Comparison of ENCODE assay signal across 21 cellular contexts in the genomic region with DNA sequence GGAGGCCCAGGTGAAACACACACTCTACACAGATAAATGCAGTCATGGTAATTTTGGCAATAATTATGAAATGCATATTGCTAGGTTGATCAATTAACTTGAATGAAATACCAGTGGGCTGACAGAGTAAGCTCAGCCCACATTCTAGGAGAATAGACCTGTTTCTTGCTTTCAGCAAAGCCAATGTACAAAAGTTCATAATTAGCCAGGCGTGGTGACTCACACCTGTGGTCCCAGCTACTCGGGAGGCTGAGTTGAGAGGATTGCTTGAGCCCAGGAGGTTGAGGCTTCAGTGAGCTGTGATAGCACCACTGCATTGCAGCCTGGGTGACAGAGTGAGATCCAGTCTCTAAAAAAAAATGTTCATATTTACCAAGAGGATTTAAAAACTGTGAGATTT. TPM values are rescaled to one million over a fixed set of nuclear protein-coding genes. Genes with fewer than 3 reads are reported as not detected.
DNase-seq lines count a peak whose midpoint lies in the region; ATAC-seq and TF ChIP-seq lines count a peak whose summit lies in the region.
"Had no signal": no experiment of that assay in that cellular context is flagged by ENCODE, and none has a peak within 500 bp of the region (broad histone marks: within the 10 kb centered on the region; RNA-seq: fewer than 3 reads in every experiment).

No MANE protein-coding gene starts in this region.

- no peak overlapping the region for H3K4me3 Mint-ChIP-seq in CD14-positive monocyte
- no peak overlapping the region for H3K4me3 Mint-ChIP-seq in activated naive CD8-positive, alpha-beta T cell treated with anti-CD3 and anti-CD28 coated beads for 36 hours

- intact Hi-C loops in CD14-positive monocyte (cut with micrococcal nuclease) = loop anchor here in 1 of 2 donors (5.0 kb wide), 1 partner anchor 34 kb away; no protein-coding TSS in a partner anchor

- H3K36me3 Mint-ChIP-seq in CD14-positive monocyte = peaks cover 0 to 2% of the 10 kb centered on the region in 2 donors
- H3K36me3 Mint-ChIP-seq in activated naive CD8-positive, alpha-beta T cell treated with anti-CD3 and anti-CD28 coated beads for 36 hours = no peaks in the 10 kb centered on the region
- H3K36me3 Mint-ChIP-seq: CD4-positive, CD25-positive, alpha-beta regulatory T cell; IgD-negative memory B cell had no signal

- H3K4me1 Mint-ChIP-seq in CD14-positive monocyte = peaks cover 28% of the 10 kb centered on the region
- peaks cover 29% of the 10 kb centered on the region for H3K4me1 Mint-ChIP-seq in activated naive CD8-positive, alpha-beta T cell treated with anti-CD3 and anti-CD28 coated beads for 36 hours

- peak overlapping the region; percentile 45 to 95 (median 90) for H3K27ac Mint-ChIP-seq in CD14-positive monocyte
- H3K27ac Mint-ChIP-seq in activated naive CD8-positive, alpha-beta T cell treated with anti-CD3 and anti-CD28 coated beads for 36 hours = peak overlapping the region; percentile 87

- DNase-seq in activated CD8-positive, alpha-beta memory T cell treated with anti-CD3 and anti-CD28 coated beads for 24 hours = peak; percentile 37
- DNase-seq in activated CD8-positive, alpha-beta memory T cell treated with anti-CD3 and anti-CD28 coated beads, Interleukin-2, amount 50 U/mL, for 4 hours = no peak
- no peak for DNase-seq in CD14-positive monocyte (ENCODE audit: low spot score)
- no peak for DNase-seq in activated naive CD8-positive, alpha-beta T cell treated with anti-CD3 and anti-CD28 coated beads for 36 hours
- peak; percentile 24 for DNase-seq in stimulated activated CD8-positive, alpha-beta memory T cell treated with anti-CD3 and anti-CD28 coated beads, Interleukin-4, amount 100 ng/mL, for 48 hours
- DNase-seq in NK-92 treated with Interleukin-12 subunit alpha and Interleukin-12 subunit beta, amount 100 ng/mL, for 24 hours (lab: John Stamatoyannopoulos, UW) = no peak
- DNase-seq: BE2C, COR-L47, DMS79, H7, NCI-H1105, NCI-H2029 treated with DMSO at 0.1 percent for 48 hours, NCI-H2171, NCI-H345, NCI-H524, NCI-H774, Peyer's patch had no signal

- H3K9me3 Mint-ChIP-seq in CD14-positive monocyte = peaks cover 3 to 15% (median 12%) of the 10 kb centered on the region in 7 donors
- H3K9me3 Mint-ChIP-seq in activated naive CD8-positive, alpha-beta T cell treated with anti-CD3 and anti-CD28 coated beads for 36 hours = peaks cover 7% of the 10 kb centered on the region

- TF ChIP-seq CTCF in CD14-positive monocyte (IDR thresholded peaks at IDR 0.05) = no peak

- no peak for ATAC-seq in GM18511 (IDR thresholded peaks at IDR 0.05; ENCODE audit: unreplicated experiment)

- peaks cover 0 to 2% (median 1%) of the 10 kb centered on the region in 3 donors for H3K27me3 Mint-ChIP-seq in CD14-positive monocyte (ENCODE audit: low read depth in 3 of 3)
- H3K27me3 Mint-ChIP-seq in activated naive CD8-positive, alpha-beta T cell treated with anti-CD3 and anti-CD28 coated beads for 36 hours = no peaks in the 10 kb centered on the region
- H3K27me3 Mint-ChIP-seq: CD4-positive, CD25-positive, alpha-beta regulatory T cell had no signal

RNA-seq across cellular contexts. Expression of gene MBP, which starts 15.7 kb away (rescaled TPM):
- polyA plus RNA-seq in CD14-positive monocyte = 10 to 100 TPM; 50.4 to 81.0 TPM
- 10 to 100 TPM; 41.2 to 45.9 TPM for total RNA-seq in activated naive CD8-positive, alpha-beta T cell treated with anti-CD3 and anti-CD28 coated beads for 36 hours
- total RNA-seq: SJSA1 had no signal

Comparison
In these comparisons a context has a peak if more than half of its experiments do, and no peak if none do; other contexts are left out.
1. DNase-seq: peak in activated CD8-positive, alpha-beta memory T cell treated with anti-CD3 and anti-CD28 coated beads for 24 hours (single experiment) and stimulated activated CD8-positive, alpha-beta memory T cell treated with anti-CD3 and anti-CD28 coated beads, Interleukin-4, amount 100 ng/mL, for 48 hours (single experiment); none in activated CD8-positive, alpha-beta memory T cell treated with anti-CD3 and anti-CD28 coated beads, Interleukin-2, amount 50 U/mL, for 4 hours (single experiment), CD14-positive monocyte (single experiment), activated naive CD8-positive, alpha-beta T cell treated with anti-CD3 and anti-CD28 coated beads for 36 hours (single experiment) and NK-92 treated with Interleukin-12 subunit alpha and Interleukin-12 subunit beta, amount 100 ng/mL, for 24 hours (single experiment).